In genomic region chr1:43659384-43659783, GRCh38 we compare ENCODE assay signal across 1 cellular context.
TF ChIP-seq lines count a peak whose summit lies in the region.

No MANE protein-coding gene starts in this region.

TF ChIP-seq in H1, 55 proteins besides CTCF, POLR2A, EP300 and RAD21 (continued from another document):
- TF ChIP-seq, protein P1, sequence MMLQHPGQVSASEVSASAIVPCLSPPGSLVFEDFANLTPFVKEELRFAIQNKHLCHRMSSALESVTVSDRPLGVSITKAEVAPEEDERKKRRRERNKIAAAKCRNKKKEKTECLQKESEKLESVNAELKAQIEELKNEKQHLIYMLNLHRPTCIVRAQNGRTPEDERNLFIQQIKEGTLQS (IDR thresholded peaks at IDR 0.05; ENCODE audit: insufficient read depth, low read depth, low read length), result no peak
